Comparison of ENCODE assay signal across 1 cellular context in the genomic region with DNA sequence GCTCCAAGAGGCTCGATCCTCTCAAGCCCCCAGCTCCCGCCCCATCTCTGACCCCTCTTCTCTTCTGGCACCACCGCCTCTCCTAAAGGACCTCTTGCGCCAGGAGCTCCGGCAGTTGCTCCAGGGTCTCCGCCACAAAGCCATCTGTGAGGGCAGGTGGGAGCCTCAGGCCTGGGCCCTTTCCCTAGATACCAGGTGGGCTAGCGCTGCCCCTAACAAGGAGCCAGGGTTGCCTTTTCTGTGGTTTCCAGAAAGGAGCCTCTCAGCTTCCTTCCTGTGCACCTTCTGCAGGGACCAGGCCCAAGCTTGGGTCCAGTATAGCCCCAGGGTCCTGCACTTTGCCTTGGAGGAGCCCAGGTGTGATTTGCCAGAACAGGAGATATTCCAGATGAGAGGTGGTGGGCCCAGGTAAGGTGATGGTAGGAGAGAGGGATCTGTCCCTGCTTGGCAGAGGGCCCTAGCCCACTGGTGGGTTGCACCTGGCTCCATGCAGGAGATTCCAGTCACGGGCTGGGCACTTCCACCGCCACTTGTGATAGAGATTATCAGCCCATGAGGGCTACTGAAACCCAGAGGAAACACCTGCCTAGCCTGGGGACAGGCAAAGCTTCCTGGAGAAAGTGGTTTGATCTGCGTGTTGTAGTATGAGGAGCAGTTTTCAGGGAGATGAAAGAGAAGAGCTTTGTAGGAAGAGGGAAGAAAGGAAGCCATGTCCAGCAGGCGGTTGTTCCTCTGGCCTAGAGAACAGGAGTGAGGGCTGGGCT.
TF ChIP-seq lines count a peak whose summit lies in the region.

No MANE protein-coding gene starts in this region.

TF ChIP-seq in H1, 55 proteins besides CTCF, POLR2A, EP300 and RAD21:
- TF ChIP-seq SP4 (IDR thresholded peaks at IDR 0.05; ENCODE audit: low read length): 0 out of 2 replicates have a peak, but pooled peaks have one; percentile 24
- TF ChIP-seq CBX5 (IDR thresholded peaks at IDR 0.05; ENCODE audit: low read depth, low read length): no peak
- TF ChIP-seq, protein P1, sequence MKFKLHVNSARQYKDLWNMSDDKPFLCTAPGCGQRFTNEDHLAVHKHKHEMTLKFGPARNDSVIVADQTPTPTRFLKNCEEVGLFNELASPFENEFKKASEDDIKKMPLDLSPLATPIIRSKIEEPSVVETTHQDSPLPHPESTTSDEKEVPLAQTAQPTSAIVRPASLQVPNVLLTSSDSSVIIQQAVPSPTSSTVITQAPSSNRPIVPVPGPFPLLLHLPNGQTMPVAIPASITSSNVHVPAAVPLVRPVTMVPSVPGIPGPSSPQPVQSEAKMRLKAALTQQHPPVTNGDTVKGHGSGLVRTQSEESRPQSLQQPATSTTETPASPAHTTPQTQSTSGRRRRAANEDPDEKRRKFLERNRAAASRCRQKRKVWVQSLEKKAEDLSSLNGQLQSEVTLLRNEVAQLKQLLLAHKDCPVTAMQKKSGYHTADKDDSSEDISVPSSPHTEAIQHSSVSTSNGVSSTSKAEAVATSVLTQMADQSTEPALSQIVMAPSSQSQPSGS (IDR thresholded peaks at IDR 0.05; ENCODE audit: low read length): 0 out of 2 replicates have a peak, but pooled peaks have one; percentile 65
- no peak for TF ChIP-seq TEAD4 (IDR thresholded peaks at IDR 0.05; ENCODE audit: low read depth, low read length)
- no peak for TF ChIP-seq USF2 (IDR thresholded peaks at IDR 0.05; ENCODE audit: low read length)
- no peak for TF ChIP-seq NRF1 (IDR thresholded peaks at IDR 0.05; ENCODE audit: low read depth, low read length)
TF ChIP-seq in H1: peak in this region for 2.
